ENCODE assay signal across 22 cellular contexts in genomic region chr1:111145542-111145941, GRCh38. TPM values are rescaled to one million over a fixed set of nuclear protein-coding genes. Genes with fewer than 3 reads are reported as not detected.
A peak's percentile ranks its signal among the peaks of the same experiment; 100 is the strongest.
DNase-seq lines count a peak whose midpoint lies in the region; ATAC-seq and FAIRE-seq lines count a peak whose summit lies in the region.
"Had no signal": no experiment of that assay in that cellular context is flagged by ENCODE, and none has a peak within 500 bp of the region (broad histone marks: within the 10 kb centered on the region; RNA-seq: fewer than 3 reads in every experiment).

No MANE protein-coding gene starts in this region.

- CTCF ChIA-PET in activated CD4-positive, alpha-beta T cell treated with anti-CD3 and anti-CD28 coated beads for 36 hours (lab: Charles Lee), result interaction anchor here (0.8 kb wide), 1 partner anchor 77 kb away, joined by 3 read pairs; no protein-coding TSS in a partner anchor

- peak overlapping the region; percentile 74 for H3K27ac Mint-ChIP-seq in activated CD4-positive, alpha-beta T cell treated with anti-CD3 and anti-CD28 coated beads for 36 hours
- H3K27ac Mint-ChIP-seq in dendritic cell treated with granulocyte-macrophage colony-stimulating factor and Interleukin-4, amounts not matched to agents 40 ng/mL and 50 ng/mL, for 4 days, result peak overlapping the region; percentile 50
- H3K27ac Mint-ChIP-seq: activated CD8-positive, alpha-beta memory T cell treated with anti-CD3 and anti-CD28 coated beads, Interleukin-2, amount 10 ng/mL, durations not matched to agents 7 days and 5 days had no signal

- H3K9me3 Mint-ChIP-seq in activated CD4-positive, alpha-beta T cell treated with anti-CD3 and anti-CD28 coated beads for 36 hours (ENCODE audit: low read depth), result no peaks in the 10 kb centered on the region
- H3K9me3 Mint-ChIP-seq in dendritic cell treated with granulocyte-macrophage colony-stimulating factor and Interleukin-4, amounts not matched to agents 40 ng/mL and 50 ng/mL, for 4 days, result no peaks in the 10 kb centered on the region
- H3K9me3 Mint-ChIP-seq: effector memory CD8-positive, alpha-beta T cell; WTC11 had no signal

- no peak overlapping the region for H2BK120ac ChIP-seq in neuronal stem cell (ENCODE audit: low read depth, low read length)

- POLR2A ChIA-PET in activated CD4-positive, alpha-beta T cell treated with anti-CD3 and anti-CD28 coated beads for 36 hours (lab: Charles Lee), result interaction anchor here (0.8 kb wide), 1 partner anchor 72 kb away, joined by 4 read pairs; no protein-coding TSS in a partner anchor

- no peak overlapping the region for H3K9ac ChIP-seq in neuronal stem cell (ENCODE audit: low read depth, low read length, poor library complexity)

- H3K4me1 Mint-ChIP-seq in activated CD4-positive, alpha-beta T cell treated with anti-CD3 and anti-CD28 coated beads for 36 hours, result peaks cover 77% of the 10 kb centered on the region
- peaks cover 66% of the 10 kb centered on the region for H3K4me1 Mint-ChIP-seq in dendritic cell treated with granulocyte-macrophage colony-stimulating factor and Interleukin-4, amounts not matched to agents 40 ng/mL and 50 ng/mL, for 4 days (ENCODE audit: low read depth)

- WGBS in neuronal stem cell (ENCODE audit: extremely low coverage in 2 of 2, insufficient read length in 2 of 2, insufficient replicate concordance in 1 of 2), 2 donors, result no CpG with 5 or more reads among the region's 2 CpGs

- peak overlapping the region; percentile 94 for H3K14ac ChIP-seq in neuronal stem cell (ENCODE audit: low read length)

- peak; percentile 10 for DNase-seq in activated CD4-positive, alpha-beta T cell treated with anti-CD3 and anti-CD28 coated beads for 36 hours
- DNase-seq in activated CD4-positive, alpha-beta T cell treated with anti-CD3 and anti-CD28 coated beads, Interleukin-2, amount 50 U/mL, for 4 hours, result no peak
- DNase-seq in GM19239 (ENCODE audit: insufficient read length, low spot score), result no peak
- DNase-seq in neuronal stem cell (ENCODE audit: low spot score), result no peak
- no peak for DNase-seq in stimulated activated CD4-positive, alpha-beta T cell treated with anti-CD3 and anti-CD28 coated beads, Interleukin-15, amount 100 ng/mL, for 24 hours
- DNase-seq in H7, result no peak
- DNase-seq: activated CD8-positive, alpha-beta memory T cell treated with anti-CD3 and anti-CD28 coated beads, Interleukin-2, amount 10 ng/mL, durations not matched to agents 7 days and 5 days; AML-193; effector memory CD8-positive, alpha-beta T cell; GDM1; left cardiac atrium; MV-4-11; NCI-H1694 treated with DMSO at 0.1 percent for 48 hours; NCI-H774; occipital lobe; transverse colon had no signal

- H2BK5ac ChIP-seq in neuronal stem cell (ENCODE audit: low read length), result no peak overlapping the region

- no peaks in the 10 kb centered on the region for H3K27me3 ChIP-seq in neuronal stem cell (ENCODE audit: control insufficient read depth in 3 of 3, insufficient read depth in 3 of 3, low read depth in 1 of 3, low read length in 3 of 3)
- no peaks in the 10 kb centered on the region for H3K27me3 ChIP-seq in H7 (ENCODE audit: control insufficient read depth, insufficient read depth, low read length)
- H3K27me3 ChIP-seq: SJSA1, transverse colon had no signal

- FAIRE-seq in GM19239 (lab: Jason Lieb, UNC), result peak; percentile 57
- FAIRE-seq: K562 had no signal

- H3K4me1 ChIP-seq in neuronal stem cell (ENCODE audit: control insufficient read depth in 2 of 2, insufficient read depth in 1 of 2, low read depth in 1 of 2, low read length in 2 of 2), result peaks cover 2 to 7% of the 10 kb centered on the region in 2 donors
- H3K4me1 ChIP-seq: SJSA1 had no signal

- H2AFZ ChIP-seq in neuronal stem cell (ENCODE audit: low read length), result no peak overlapping the region

- ATAC-seq in activated CD4-positive, alpha-beta T cell treated with anti-CD3 and anti-CD28 coated beads for 36 hours, result no peak
- ATAC-seq in HG03196 (IDR thresholded peaks at IDR 0.05; ENCODE audit: unreplicated experiment), result no peak
- ATAC-seq: activated CD8-positive, alpha-beta memory T cell treated with anti-CD3 and anti-CD28 coated beads, Interleukin-2, amount 10 ng/mL, durations not matched to agents 7 days and 5 days; effector memory CD8-positive, alpha-beta T cell; K562; left cardiac atrium; WTC11 had no signal

- H2BK12ac ChIP-seq in neuronal stem cell (ENCODE audit: low read length), result peak overlapping the region; percentile 41

- H3K36me3 ChIP-seq in neuronal stem cell (replicated peaks in 1 of 2; ENCODE audit: control insufficient read depth in 2 of 2, insufficient read depth in 2 of 2, low read length in 2 of 2) (peaks cover 10 to 43% of the 10 kb centered on the region in 2 donors), H7 (replicated peaks; ENCODE audit: control insufficient read depth, insufficient read depth, low read length) (peaks cover 5% of the 10 kb centered on the region)

- peak overlapping the region; percentile 38 for H3K18ac ChIP-seq in neuronal stem cell (ENCODE audit: low read length)

- no peak overlapping the region for H2AK5ac ChIP-seq in neuronal stem cell (ENCODE audit: low read depth, low read length)

- H3K4me3 ChIP-seq in neuronal stem cell (ENCODE audit: low read length in 2 of 2) (peak overlapping the region in 1 of 2 donors; percentile 18), H7 (ENCODE audit: insufficient read depth, low read depth, low read length) (no peak overlapping the region)
- H3K4me3 ChIP-seq: K562, SJSA1, transverse colon had no signal

- H3K36me3 Mint-ChIP-seq in activated CD4-positive, alpha-beta T cell treated with anti-CD3 and anti-CD28 coated beads for 36 hours (ENCODE audit: low read depth), result peaks cover 30% of the 10 kb centered on the region
- peaks cover 80% of the 10 kb centered on the region for H3K36me3 Mint-ChIP-seq in dendritic cell treated with granulocyte-macrophage colony-stimulating factor and Interleukin-4, amounts not matched to agents 40 ng/mL and 50 ng/mL, for 4 days (ENCODE audit: low read depth)

- no peak overlapping the region for H3K4ac ChIP-seq in neuronal stem cell (ENCODE audit: low read length)

- peaks cover 7% of the 10 kb centered on the region for H3K79me1 ChIP-seq in neuronal stem cell (ENCODE audit: low read depth, low read length)

- no peaks in the 10 kb centered on the region for H3K9me3 ChIP-seq in neuronal stem cell (replicated peaks in 1 of 2; ENCODE audit: control insufficient read depth in 2 of 2, insufficient read depth in 1 of 2, low read depth in 1 of 2, low read length in 2 of 2)
- H3K9me3 ChIP-seq: SJSA1, transverse colon had no signal

- peak overlapping the region; percentile 96 for H3K23ac ChIP-seq in neuronal stem cell (ENCODE audit: low read depth, low read length, poor library complexity)

- no peak overlapping the region for H2BK15ac ChIP-seq in neuronal stem cell (ENCODE audit: low read length)

- no peak overlapping the region for H3K4me2 ChIP-seq in neuronal stem cell (ENCODE audit: insufficient read depth, low read length, poor library complexity, severe bottlenecking)

- H3K27me3 Mint-ChIP-seq in activated CD4-positive, alpha-beta T cell treated with anti-CD3 and anti-CD28 coated beads for 36 hours, result no peaks in the 10 kb centered on the region
- H3K27me3 Mint-ChIP-seq in dendritic cell treated with granulocyte-macrophage colony-stimulating factor and Interleukin-4, amounts not matched to agents 40 ng/mL and 50 ng/mL, for 4 days, result no peaks in the 10 kb centered on the region
- H3K27me3 Mint-ChIP-seq: activated CD8-positive, alpha-beta memory T cell treated with anti-CD3 and anti-CD28 coated beads, Interleukin-2, amount 10 ng/mL, durations not matched to agents 7 days and 5 days; effector memory CD8-positive, alpha-beta T cell had no signal

- H3K4me3 Mint-ChIP-seq in activated CD4-positive, alpha-beta T cell treated with anti-CD3 and anti-CD28 coated beads for 36 hours, result no peak overlapping the region
- H3K4me3 Mint-ChIP-seq in dendritic cell treated with granulocyte-macrophage colony-stimulating factor and Interleukin-4, amounts not matched to agents 40 ng/mL and 50 ng/mL, for 4 days, result no peak overlapping the region
- H3K4me3 Mint-ChIP-seq: activated CD8-positive, alpha-beta memory T cell treated with anti-CD3 and anti-CD28 coated beads, Interleukin-2, amount 10 ng/mL, durations not matched to agents 7 days and 5 days; effector memory CD8-positive, alpha-beta T cell; WTC11 had no signal

- intact Hi-C loops in activated CD4-positive, alpha-beta T cell treated with anti-CD3 and anti-CD28 coated beads for 36 hours (cut with DNase I, micrococcal nuclease), result loop anchor here (5.0 to 10.0 kb wide), 3 partner anchors 37 to 609 kb away; partner anchors contain the start of gene DDX20 (in 1 of the 2)
- intact Hi-C loops in dendritic cell treated with granulocyte-macrophage colony-stimulating factor and Interleukin-4, amounts not matched to agents 40 ng/mL and 50 ng/mL, for 4 days (cut with micrococcal nuclease), result no loop called here

- no peak overlapping the region for H4K8ac ChIP-seq in neuronal stem cell (ENCODE audit: low read depth, low read length)

- H4K91ac ChIP-seq in neuronal stem cell (ENCODE audit: low read depth, low read length, poor library complexity), result no peak overlapping the region

- H3K27ac ChIP-seq in neuronal stem cell (replicated peaks; ENCODE audit: low read length), result no peak overlapping the region
- H3K27ac ChIP-seq: 22Rv1, SJSA1, transverse colon had no signal

RNA-seq across cellular contexts. Expression of gene CEPT1, which starts 5.5 kb away (rescaled TPM):
- total RNA-seq in activated CD4-positive, alpha-beta T cell treated with anti-CD3 and anti-CD28 coated beads for 36 hours, result 10 to 100 TPM; 34.7 to 49.1 TPM
- 24.1 TPM for polyA plus RNA-seq in neuronal stem cell (2013, experiment 1 of 2)
- polyA plus RNA-seq in neuronal stem cell (2013, experiment 2 of 2), result 22.7 TPM
- total RNA-seq in H7 (2014; rRNA removed; shearing (Covaris generic)), result 20.1 and 20.5 TPM in 2 replicates

RNA-seq across cellular contexts. Expression of gene DRAM2, which starts 5.6 kb away (rescaled TPM):
- total RNA-seq in activated CD4-positive, alpha-beta T cell treated with anti-CD3 and anti-CD28 coated beads for 36 hours, result 10 to 100 TPM; 30.4 to 34.4 TPM
- polyA plus RNA-seq in neuronal stem cell (2013, experiment 1 of 2), result 45.0 TPM
- polyA plus RNA-seq in neuronal stem cell (2013, experiment 2 of 2), result 45.9 TPM
- total RNA-seq in H7 (2014; rRNA removed; shearing (Covaris generic)), result 119 and 149 TPM in 2 replicates

RNA-seq across cellular contexts. Expression of gene DENND2D, which starts 54.9 kb away (rescaled TPM):
- total RNA-seq in activated CD4-positive, alpha-beta T cell treated with anti-CD3 and anti-CD28 coated beads for 36 hours, result 100 to 1,000 TPM; 174 to 190 TPM
- polyA plus RNA-seq in neuronal stem cell (2013, experiment 1 of 2), result 0.32 TPM
- polyA plus RNA-seq in neuronal stem cell (2013, experiment 2 of 2), result 0.19 TPM
- total RNA-seq in H7 (2014; rRNA removed; shearing (Covaris generic)), result not detected in 2 replicates
- total RNA-seq: SJSA1 had no signal

Comparison
In these comparisons a context has a peak if more than half of its experiments do, and no peak if none do; other contexts are left out.
1. RNA of gene DENND2D, which starts 54.9 kb away (total RNA-seq): 174 to 190 TPM in activated CD4-positive, alpha-beta T cell treated with anti-CD3 and anti-CD28 coated beads for 36 hours; not detected in H7; every median in the first group is over 100 times any median in the second.